Comparison of ENCODE assay signal across 1 cellular context in the genomic region with DNA sequence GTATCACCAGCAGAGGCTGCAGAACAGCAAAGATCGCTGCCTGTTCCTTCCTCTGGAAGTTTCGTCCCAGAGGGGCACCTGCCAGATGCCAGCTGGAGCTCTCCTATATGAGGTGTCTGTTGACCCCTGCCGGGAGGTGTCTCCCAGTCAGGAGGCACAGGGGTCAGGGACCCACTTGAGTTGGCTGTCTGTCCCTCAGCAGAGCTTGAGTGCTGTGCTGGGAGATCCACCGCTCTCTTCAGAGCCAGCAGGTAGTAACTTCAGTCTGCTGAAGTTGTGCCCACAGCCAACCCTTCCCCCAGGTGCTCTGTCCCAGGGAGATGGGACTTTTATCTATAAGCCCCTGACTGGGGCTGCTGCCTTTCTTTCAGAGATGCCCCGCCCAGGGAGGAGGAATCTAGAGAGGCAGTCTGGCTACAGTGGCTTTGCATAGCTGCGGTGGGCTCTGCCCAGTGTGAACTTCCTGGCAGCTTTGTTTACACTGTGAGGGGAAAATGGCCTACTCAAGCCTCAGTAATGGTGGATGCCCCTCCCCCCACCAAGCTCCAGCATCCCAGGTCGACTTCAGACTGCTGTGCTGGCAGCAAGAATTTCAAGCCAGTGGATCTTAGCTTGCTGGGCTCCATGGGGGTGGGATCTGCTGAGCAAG.
TF ChIP-seq lines count a peak whose summit lies in the region.

No MANE protein-coding gene starts in this region.

TF ChIP-seq in HepG2, 621 proteins besides CTCF, POLR2A, EP300 and RAD21:
- TF ChIP-seq, protein P1, sequence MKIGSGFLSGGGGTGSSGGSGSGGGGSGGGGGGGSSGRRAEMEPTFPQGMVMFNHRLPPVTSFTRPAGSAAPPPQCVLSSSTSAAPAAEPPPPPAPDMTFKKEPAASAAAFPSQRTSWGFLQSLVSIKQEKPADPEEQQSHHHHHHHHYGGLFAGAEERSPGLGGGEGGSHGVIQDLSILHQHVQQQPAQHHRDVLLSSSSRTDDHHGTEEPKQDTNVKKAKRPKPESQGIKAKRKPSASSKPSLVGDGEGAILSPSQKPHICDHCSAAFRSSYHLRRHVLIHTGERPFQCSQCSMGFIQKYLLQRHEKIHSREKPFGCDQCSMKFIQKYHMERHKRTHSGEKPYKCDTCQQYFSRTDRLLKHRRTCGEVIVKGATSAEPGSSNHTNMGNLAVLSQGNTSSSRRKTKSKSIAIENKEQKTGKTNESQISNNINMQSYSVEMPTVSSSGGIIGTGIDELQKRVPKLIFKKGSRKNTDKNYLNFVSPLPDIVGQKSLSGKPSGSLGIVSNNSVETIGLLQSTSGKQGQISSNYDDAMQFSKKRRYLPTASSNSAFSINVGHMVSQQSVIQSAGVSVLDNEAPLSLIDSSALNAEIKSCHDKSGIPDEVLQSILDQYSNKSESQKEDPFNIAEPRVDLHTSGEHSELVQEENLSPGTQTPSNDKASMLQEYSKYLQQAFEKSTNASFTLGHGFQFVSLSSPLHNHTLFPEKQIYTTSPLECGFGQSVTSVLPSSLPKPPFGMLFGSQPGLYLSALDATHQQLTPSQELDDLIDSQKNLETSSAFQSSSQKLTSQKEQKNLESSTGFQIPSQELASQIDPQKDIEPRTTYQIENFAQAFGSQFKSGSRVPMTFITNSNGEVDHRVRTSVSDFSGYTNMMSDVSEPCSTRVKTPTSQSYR (CRISPR knock-in tag; IDR thresholded peaks at IDR 0.05; ENCODE audit: borderline replicate concordance), result peak; percentile 75; the same call in 1 of the 2 replicates
- TF ChIP-seq FOXA3 (CRISPR knock-in tag; IDR thresholded peaks at IDR 0.05), result 0 out of 2 replicates have a peak, but pooled peaks have one; percentile 8
- TF ChIP-seq, protein P2, sequence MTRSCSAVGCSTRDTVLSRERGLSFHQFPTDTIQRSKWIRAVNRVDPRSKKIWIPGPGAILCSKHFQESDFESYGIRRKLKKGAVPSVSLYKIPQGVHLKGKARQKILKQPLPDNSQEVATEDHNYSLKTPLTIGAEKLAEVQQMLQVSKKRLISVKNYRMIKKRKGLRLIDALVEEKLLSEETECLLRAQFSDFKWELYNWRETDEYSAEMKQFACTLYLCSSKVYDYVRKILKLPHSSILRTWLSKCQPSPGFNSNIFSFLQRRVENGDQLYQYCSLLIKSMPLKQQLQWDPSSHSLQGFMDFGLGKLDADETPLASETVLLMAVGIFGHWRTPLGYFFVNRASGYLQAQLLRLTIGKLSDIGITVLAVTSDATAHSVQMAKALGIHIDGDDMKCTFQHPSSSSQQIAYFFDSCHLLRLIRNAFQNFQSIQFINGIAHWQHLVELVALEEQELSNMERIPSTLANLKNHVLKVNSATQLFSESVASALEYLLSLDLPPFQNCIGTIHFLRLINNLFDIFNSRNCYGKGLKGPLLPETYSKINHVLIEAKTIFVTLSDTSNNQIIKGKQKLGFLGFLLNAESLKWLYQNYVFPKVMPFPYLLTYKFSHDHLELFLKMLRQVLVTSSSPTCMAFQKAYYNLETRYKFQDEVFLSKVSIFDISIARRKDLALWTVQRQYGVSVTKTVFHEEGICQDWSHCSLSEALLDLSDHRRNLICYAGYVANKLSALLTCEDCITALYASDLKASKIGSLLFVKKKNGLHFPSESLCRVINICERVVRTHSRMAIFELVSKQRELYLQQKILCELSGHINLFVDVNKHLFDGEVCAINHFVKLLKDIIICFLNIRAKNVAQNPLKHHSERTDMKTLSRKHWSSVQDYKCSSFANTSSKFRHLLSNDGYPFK (CRISPR knock-in tag; IDR thresholded peaks at IDR 0.05; ENCODE audit: borderline replicate concordance), result 0 out of 2 replicates have a peak, but pooled peaks have one; percentile 47
